Comparison of ENCODE assay signal across 17 cellular contexts in the genomic region with DNA sequence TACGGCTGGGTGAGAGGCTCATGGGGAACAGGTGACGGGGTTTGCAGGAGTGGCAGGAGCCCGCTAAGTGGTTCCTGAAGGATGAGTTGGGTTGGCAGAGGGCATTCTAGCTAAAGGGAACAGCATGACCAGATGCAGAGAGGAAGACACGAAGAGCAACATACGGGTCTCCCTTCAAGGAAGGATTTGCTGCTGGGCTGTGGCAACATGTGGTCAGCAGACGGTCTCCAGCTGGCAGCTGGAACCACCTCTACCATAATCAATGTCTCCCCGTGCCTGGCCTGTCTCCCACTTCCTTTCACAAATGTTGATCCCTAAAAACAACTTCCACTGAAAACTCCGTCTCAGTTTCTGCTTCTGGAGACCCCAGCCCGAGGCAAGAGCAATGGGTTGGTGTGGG.
DNase-seq lines count a peak whose midpoint lies in the region; ATAC-seq, FAIRE-seq and TF ChIP-seq lines count a peak whose summit lies in the region.
"Had no signal": no experiment of that assay in that cellular context is flagged by ENCODE, and none has a peak within 500 bp of the region (broad histone marks: within the 10 kb centered on the region; RNA-seq: fewer than 3 reads in every experiment).

No MANE protein-coding gene starts in this region.

- no peak overlapping the region for H2AFZ ChIP-seq in Karpas-422 (ENCODE audit: low read length)
- no peak overlapping the region for H2AFZ ChIP-seq in osteoblast (ENCODE audit: low read length)
- H2AFZ ChIP-seq: GM23338 had no signal

- no peaks in the 10 kb centered on the region for H3K9me3 ChIP-seq in Karpas-422 (ENCODE audit: low read length)
- peaks cover 4% of the 10 kb centered on the region for H3K9me3 ChIP-seq in osteoblast (ENCODE audit: low read depth, low read length)

- TF ChIP-seq CTCF in AG10803 (conservative IDR thresholded peaks at IDR 0.05; ENCODE audit: low read length) (no peak), osteoblast (IDR thresholded peaks at IDR 0.05; ENCODE audit: extremely low read depth, low read depth, low read length) (no peak)

- H3K27me3 ChIP-seq in Karpas-422 (ENCODE audit: low read length) (no peaks in the 10 kb centered on the region), osteoblast (ENCODE audit: insufficient read depth, low read length) (peaks cover 17% of the 10 kb centered on the region)

- ATAC-seq in SK-N-SH treated with all-trans-retinoic acid at 6 μM for 48 hours (no peak), HG02678 (IDR thresholded peaks at IDR 0.05; ENCODE audit: unreplicated experiment) (no peak)
- ATAC-seq: GM23338, HepG2 had no signal

- H3K4me2 ChIP-seq in Karpas-422 (ENCODE audit: low read depth, low read length, poor library complexity, severe bottlenecking) (peak overlapping the region; percentile 6), osteoblast (ENCODE audit: insufficient read depth, low read length) (no peak overlapping the region)
- H3K4me2 ChIP-seq: GM23338 had no signal

- no peaks in the 10 kb centered on the region for H3K9me2 ChIP-seq in Karpas-422 (replicated peaks; ENCODE audit: insufficient read depth, low read length)

- no peaks in the 10 kb centered on the region for H3K36me3 ChIP-seq in Karpas-422 (ENCODE audit: insufficient read depth, low read length)
- H3K36me3 ChIP-seq in osteoblast (ENCODE audit: insufficient read depth, low read length) = no peaks in the 10 kb centered on the region
- H3K36me3 ChIP-seq: BE2C had no signal

- H3K27ac ChIP-seq in Karpas-422 (ENCODE audit: low read length) (no peak overlapping the region), osteoblast (ENCODE audit: low read depth, low read length) (no peak overlapping the region)
- H3K27ac ChIP-seq: C4-2B had no signal

- DNase-seq in AG10803 (ENCODE audit: low read depth) (peak; percentile 49), Karpas-422 (no peak), osteoblast (ENCODE audit: insufficient read length, low spot score, missing footprints) (peak; percentile 53), dedifferentiated amniotic fluid mesenchymal stem cell (ENCODE audit: extremely low spot score) (no peak), frontal cortex (ENCODE audit: low spot score in 2 of 2) (no peak)
- DNase-seq: ACHN; BE2C; CD4-positive, alpha-beta memory T cell; DND-41; GDM1; H7 had no signal

- H4K20me1 ChIP-seq in Karpas-422 (ENCODE audit: insufficient read depth, low read depth, low read length) (no peaks in the 10 kb centered on the region), osteoblast (ENCODE audit: insufficient read depth, low read length) (no peaks in the 10 kb centered on the region)

- H3K4me1 ChIP-seq in Karpas-422 (ENCODE audit: low read length) = peaks cover 18% of the 10 kb centered on the region
- H3K4me1 ChIP-seq in osteoblast (ENCODE audit: insufficient read depth, low read length) = no peaks in the 10 kb centered on the region
- H3K4me1 ChIP-seq: BE2C had no signal

- H3K4me3 ChIP-seq in AG10803 (ENCODE audit: low read length) (no peak overlapping the region), Karpas-422 (ENCODE audit: low read length) (no peak overlapping the region), osteoblast (ENCODE audit: insufficient read depth, low read length) (no peak overlapping the region)
- H3K4me3 ChIP-seq: GM23338 had no signal

- no peak for FAIRE-seq in frontal cortex (lab: Jason Lieb, UNC)
- FAIRE-seq: GM12892, HepG2 had no signal

- H3K9ac ChIP-seq in Karpas-422 (ENCODE audit: low read length) = no peak overlapping the region

- no peaks in the 10 kb centered on the region for H3K79me2 ChIP-seq in Karpas-422 (ENCODE audit: low read length)
- no peaks in the 10 kb centered on the region for H3K79me2 ChIP-seq in osteoblast (ENCODE audit: insufficient read depth, low read length)

TF ChIP-seq in SK-N-SH treated with all-trans-retinoic acid at 6 μM for 48 hours, 23 proteins besides CTCF, POLR2A, EP300 and RAD21:
- TF ChIP-seq TCF4 (CRISPR knock-in tag; IDR thresholded peaks at IDR 0.05; ENCODE audit: borderline replicate concordance) (peak; percentile 36; the same call in 1 of the 2 replicates), CSDC2 (CRISPR knock-in tag; IDR thresholded peaks at IDR 0.05) (no peak)

Comparison
In these comparisons a context has a peak if more than half of its experiments do, and no peak if none do; other contexts are left out.
1. DNase-seq: peak in AG10803 (single experiment) and osteoblast (single experiment); none in Karpas-422 (single experiment), dedifferentiated amniotic fluid mesenchymal stem cell (single experiment) and frontal cortex (0 of 2).